ENCODE assay signal across 8 cellular contexts in genomic region chr1:185559684-185560310, GRCh38.
DNase-seq lines count a peak whose midpoint lies in the region; ATAC-seq and TF ChIP-seq lines count a peak whose summit lies in the region.

No MANE protein-coding gene starts in this region.

- intact Hi-C loops in psoas muscle (cut with DNase I) = no loop called here

- peak; percentile 59 for TF ChIP-seq CTCF in AG10803 (conservative IDR thresholded peaks at IDR 0.05; ENCODE audit: low read length)
- peak; percentile 31 for TF ChIP-seq CTCF in psoas muscle (IDR thresholded peaks at IDR 0.05)

- DNase-seq in AG10803 (ENCODE audit: low read depth) = peak; percentile 59
- DNase-seq in NCI-H2029 (lab: John Stamatoyannopoulos, UW) = peak; percentile 45
- peak; percentile 90 for DNase-seq in activated CD8-positive, alpha-beta T cell treated with anti-CD3 and anti-CD28 coated beads, Interleukin-2, amount 10 ng/mL, durations not matched to agents 7 days and 5 days
- peak; percentile 48 for DNase-seq in foreskin melanocyte
- peak in 1 of 2 donors; percentile 13 for DNase-seq in psoas muscle
- no peak for DNase-seq in NCI-H345 treated with DMSO at 0.1 percent for 48 hours (lab: John Stamatoyannopoulos, UW; ENCODE audit: unreplicated experiment)

- H3K36me3 ChIP-seq in psoas muscle (ENCODE audit: insufficient read depth in 1 of 2, low read depth in 1 of 2) = no peaks in the 10 kb centered on the region

- no peaks in the 10 kb centered on the region for H3K4me1 ChIP-seq in psoas muscle

- H3K9me3 ChIP-seq in psoas muscle = no peaks in the 10 kb centered on the region

- TF ChIP-seq POLR2A in GM18505 (IDR thresholded peaks at IDR 0.05; ENCODE audit: borderline replicate concordance, extremely low read depth, insufficient read depth, insufficient read length) = no peak

- no peaks in the 10 kb centered on the region for H3K9me3 Mint-ChIP-seq in activated CD8-positive, alpha-beta T cell treated with anti-CD3 and anti-CD28 coated beads, Interleukin-2, amount 10 ng/mL, durations not matched to agents 7 days and 5 days (ENCODE audit: insufficient read depth)

- H3K27me3 Mint-ChIP-seq in activated CD8-positive, alpha-beta T cell treated with anti-CD3 and anti-CD28 coated beads, Interleukin-2, amount 10 ng/mL, durations not matched to agents 7 days and 5 days (ENCODE audit: low read depth) = no peaks in the 10 kb centered on the region

- H3K27me3 ChIP-seq in psoas muscle (ENCODE audit: insufficient read depth in 3 of 3, low read length in 2 of 3) = no peaks in the 10 kb centered on the region

- H3K4me3 Mint-ChIP-seq in activated CD8-positive, alpha-beta T cell treated with anti-CD3 and anti-CD28 coated beads, Interleukin-2, amount 10 ng/mL, durations not matched to agents 7 days and 5 days = peak overlapping the region; percentile 58

- POLR2A ChIA-PET in activated CD8-positive, alpha-beta T cell treated with anti-CD3 and anti-CD28 coated beads, Interleukin-2, amount 10 ng/mL, durations not matched to agents 7 days and 5 days (lab: Charles Lee) = interaction anchor here (0.6 to 5.4 kb wide), 15 partner anchors 36 to 402 kb away, joined by 3 to 60 read pairs (median 5); partner anchors contain the start of gene IVNS1ABP

- H3K4me1 Mint-ChIP-seq in activated CD8-positive, alpha-beta T cell treated with anti-CD3 and anti-CD28 coated beads, Interleukin-2, amount 10 ng/mL, durations not matched to agents 7 days and 5 days (ENCODE audit: low read depth) = peaks cover 55% of the 10 kb centered on the region

- H3K4me3 ChIP-seq in AG10803 (ENCODE audit: low read length) (no peak overlapping the region), psoas muscle (no peak overlapping the region)

- peaks cover 18% of the 10 kb centered on the region for H3K36me3 Mint-ChIP-seq in activated CD8-positive, alpha-beta T cell treated with anti-CD3 and anti-CD28 coated beads, Interleukin-2, amount 10 ng/mL, durations not matched to agents 7 days and 5 days (ENCODE audit: low read depth)

- ATAC-seq in GM18505 (IDR thresholded peaks at IDR 0.05; ENCODE audit: unreplicated experiment) = peak; percentile 97
- peak; percentile 97 for ATAC-seq in HG02840 (IDR thresholded peaks at IDR 0.05; ENCODE audit: low FRiP score, unreplicated experiment)
- peak; percentile 89 for ATAC-seq in activated CD8-positive, alpha-beta T cell treated with anti-CD3 and anti-CD28 coated beads, Interleukin-2, amount 10 ng/mL, durations not matched to agents 7 days and 5 days
- peak in 3 of 4 donors; percentile 46 to 54 (median 47) for ATAC-seq in psoas muscle

- CTCF ChIA-PET in activated CD8-positive, alpha-beta T cell treated with anti-CD3 and anti-CD28 coated beads, Interleukin-2, amount 10 ng/mL, durations not matched to agents 7 days and 5 days (lab: Charles Lee) = interaction anchor here (0.6 to 4.3 kb wide), 42 partner anchors 10 to 321 kb away, joined by 3 to 54 read pairs (median 5); partner anchors contain the start of gene IVNS1ABP

- peak overlapping the region; percentile 92 for H3K27ac Mint-ChIP-seq in activated CD8-positive, alpha-beta T cell treated with anti-CD3 and anti-CD28 coated beads, Interleukin-2, amount 10 ng/mL, durations not matched to agents 7 days and 5 days

- 72 to 77% (median 77%) methylated on average over 3 of the region's 3 CpGs for WGBS in psoas muscle, 3 donors

- no peak overlapping the region for H3K27ac ChIP-seq in psoas muscle

Comparison
In these comparisons a context has a peak if more than half of its experiments do, and no peak if none do; other contexts are left out.
1. ATAC-seq: peak in every context shown above with its lines; median percentile 97 in GM18505; 97 in HG02840; 89 in activated CD8-positive, alpha-beta T cell treated with anti-CD3 and anti-CD28 coated beads, Interleukin-2, amount 10 ng/mL, durations not matched to agents 7 days and 5 days; 47 in psoas muscle.